In genomic region chr12:52266514-52266913, GRCh38 we compare ENCODE assay signal across 20 cellular contexts. TPM values are rescaled to one million over a fixed set of nuclear protein-coding genes. Genes with fewer than 3 reads are reported as not detected.
"Had no signal": no experiment of that assay in that cellular context is flagged by ENCODE, and none has a peak within 500 bp of the region (broad histone marks: within the 10 kb centered on the region; RNA-seq: fewer than 3 reads in every experiment).

No MANE protein-coding gene starts in this region.

- DNase-seq: activated CD4-positive, CD25-positive, alpha-beta regulatory T cell treated with anti-CD3 and anti-CD28 coated beads, Interleukin-2, amount 50 U/mL, for 72 hours; activated naive CD4-positive, alpha-beta T cell treated with anti-CD3 and anti-CD28 coated beads, Interleukin-2, amount 50 U/mL, for 16 hours; activated T-cell treated with anti-CD3 and anti-CD28 coated beads for 4 hours; erythroblast; midbrain; stimulated activated CD4-positive, alpha-beta T cell treated with anti-CD3 and anti-CD28 coated beads, Interleukin-12 subunit alpha, Interleukin-12 subunit beta, amount 100 ng/mL, for 4 hours; T1000; thyroid gland had no signal

- H3K4me1 ChIP-seq: gastrocnemius medialis, heart left ventricle, thyroid gland had no signal

- H3K4me3 ChIP-seq: cardiac muscle cell, gastrocnemius medialis, heart left ventricle, thyroid gland had no signal

- H3K27ac ChIP-seq: cardiac muscle cell, gastrocnemius medialis, heart left ventricle, thyroid gland had no signal

- H3K36me3 ChIP-seq: cardiac muscle cell, gastrocnemius medialis, heart left ventricle, thyroid gland had no signal

- FAIRE-seq: colon had no signal

- ATAC-seq: gastrocnemius medialis; left lobe of liver; stimulated activated memory B cell treated with anti-CD40 and anti-IgM and Interleukin-4, amounts not matched to agents 10 μg/mL and 1 μg/mL and 100 μg/mL, for 72 hours had no signal

- H3K9me3 ChIP-seq: gastrocnemius medialis, heart left ventricle, thyroid gland had no signal

RNA-seq across cellular contexts. Expression of gene KRT86, which starts 7.9 kb away (rescaled TPM):
- total RNA-seq: cardiac muscle cell, heart left ventricle, left lobe of liver, lung microvascular endothelial cell, urinary bladder had no signal
- polyA plus RNA-seq: heart left ventricle, neural cell had no signal

RNA-seq across cellular contexts. Expression of gene KRT81, which starts 24.8 kb away (rescaled TPM):
- total RNA-seq: cardiac muscle cell, gastrocnemius medialis, heart left ventricle, lung microvascular endothelial cell, urinary bladder had no signal
- polyA plus RNA-seq: cardiac muscle cell, heart left ventricle, neural cell, urinary bladder had no signal

RNA-seq across cellular contexts. Expression of gene KRT7, which starts 33.5 kb away (rescaled TPM):
- polyA plus RNA-seq: neural cell had no signal

RNA-seq across cellular contexts. Expression of gene KRT83, which starts 54.7 kb away (rescaled TPM):
- total RNA-seq: cardiac muscle cell, heart left ventricle, left lobe of liver, lung microvascular endothelial cell, myocyte, osteocyte, urinary bladder had no signal
- polyA plus RNA-seq: adipose tissue, cardiac muscle cell, heart left ventricle, neural cell, urinary bladder had no signal
